In genomic region chr3:13403213-13403817, GRCh38 we compare ENCODE assay signal across 2 cellular contexts.
TF ChIP-seq lines count a peak whose summit lies in the region.

No MANE protein-coding gene starts in this region.

TF ChIP-seq in HepG2, 621 proteins besides CTCF, POLR2A, EP300 and RAD21:
- TF ChIP-seq ZNF264 (CRISPR knock-in tag; IDR thresholded peaks at IDR 0.05), result peak; percentile 99
- TF ChIP-seq TAF15 (IDR thresholded peaks at IDR 0.05; ENCODE audit: low read depth, low read length, poor library complexity, severe bottlenecking), result no peak

TF ChIP-seq in H1, 55 proteins besides CTCF, POLR2A, EP300 and RAD21:
- TF ChIP-seq JUND (IDR thresholded peaks at IDR 0.05; ENCODE audit: low read length), result no peak
- TF ChIP-seq TCF12 (IDR thresholded peaks at IDR 0.05; ENCODE audit: low read depth, low read length), result no peak
- no peak for TF ChIP-seq CTBP2 (IDR thresholded peaks at IDR 0.05; ENCODE audit: borderline replicate concordance, insufficient read depth, insufficient read length, low read length)
TF ChIP-seq in H1: peak in this region for 0.
